25 cellular contexts compared by ENCODE assay signal in genomic region chr6:36629792-36630191, GRCh38. TPM values are rescaled to one million over a fixed set of nuclear protein-coding genes. Genes with fewer than 3 reads are reported as not detected.
DNase-seq lines count a peak whose midpoint lies in the region; ATAC-seq and TF ChIP-seq lines count a peak whose summit lies in the region.
"Had no signal": no experiment of that assay in that cellular context is flagged by ENCODE, and none has a peak within 500 bp of the region (broad histone marks: within the 10 kb centered on the region; RNA-seq: fewer than 3 reads in every experiment).

No MANE protein-coding gene starts in this region.

- no peak overlapping the region for H3K27ac Mint-ChIP-seq in Calu3 (ENCODE audit: unreplicated experiment)
- H3K27ac Mint-ChIP-seq: activated CD4-positive, alpha-beta T cell treated with anti-CD3 and anti-CD28 coated beads, Interleukin-2, amount 10 ng/mL, durations not matched to agents 24 days and 14 days; activated naive CD8-positive, alpha-beta T cell treated with anti-CD3 and anti-CD28 coated beads for 36 hours had no signal

- BruUV-seq in Calu3 (replicated peaks; lab: Mats Ljungman, UMichigan), result no TSS peak

- TF ChIP-seq POLR2A in sigmoid colon (IDR thresholded peaks at IDR 0.05), result no peak

- TF ChIP-seq EP300 in sigmoid colon (IDR thresholded peaks at IDR 0.05), result no peak

- H3K4me1 ChIP-seq in BLaER1 treated with 17β-estradiol and CSF1 and Interleukin-3, amounts not matched to agents 10 nM and 100 nM, result peaks cover 86 to 99% (median 92%) of the 10 kb centered on the region in 10 experiments
- H3K4me1 ChIP-seq in ascending aorta, result peaks cover 20 to 37% of the 10 kb centered on the region in 2 donors
- H3K4me1 ChIP-seq in lower lobe of right lung, result peaks cover 47% of the 10 kb centered on the region
- peaks cover 8 to 41% (median 24%) of the 10 kb centered on the region in 5 donors for H3K4me1 ChIP-seq in subcutaneous abdominal adipose tissue (ENCODE audit: control insufficient read depth in 5 of 5, insufficient read depth in 5 of 5, low read length in 5 of 5)
- H3K4me1 ChIP-seq in sigmoid colon, result peaks cover 0 to 33% (median 23%) of the 10 kb centered on the region in 4 donors

- no peaks in the 10 kb centered on the region for H3K9me3 ChIP-seq in BLaER1 treated with 17β-estradiol and CSF1 and Interleukin-3, amounts not matched to agents 10 nM and 100 nM (replicated peaks in 1 of 11)
- H3K9me3 ChIP-seq in ascending aorta (no peaks in the 10 kb centered on the region), lower lobe of right lung (no peaks in the 10 kb centered on the region), subcutaneous abdominal adipose tissue (ENCODE audit: control insufficient read depth in 5 of 5, low read length in 5 of 5) (no peaks in the 10 kb centered on the region), sigmoid colon (no peaks in the 10 kb centered on the region)
- H3K9me3 ChIP-seq: colonic mucosa, mucosa of descending colon, SJCRH30 had no signal

- H3K9ac ChIP-seq in BLaER1 treated with 17β-estradiol and CSF1 and Interleukin-3, amounts not matched to agents 10 nM and 100 nM, result peak overlapping the region in 6 of 11 experiments; percentile 27 to 79 (median 58); a peak in 4 of 22 replicates
- H3K9ac ChIP-seq in subcutaneous abdominal adipose tissue (ENCODE audit: low read length in 5 of 5), result no peak overlapping the region

- CTCF ChIA-PET in Calu3 (lab: Charles Lee), result interaction anchor here (0.6 to 1.4 kb wide), 2 partner anchors 16 to 49 kb away, joined by 3 to 4 read pairs; partner anchors contain the start of gene CDKN1A

- no peak for TF ChIP-seq CTCF in ascending aorta (IDR thresholded peaks at IDR 0.05)
- TF ChIP-seq CTCF in lower lobe of right lung (IDR thresholded peaks at IDR 0.05), result no peak
- no peak for TF ChIP-seq CTCF in Calu3 (IDR thresholded peaks at IDR 0.05; ENCODE audit: unreplicated experiment)
- no peak for TF ChIP-seq CTCF in sigmoid colon (IDR thresholded peaks at IDR 0.05)

- H3K4me3 ChIP-seq in BLaER1 treated with 17β-estradiol and CSF1 and Interleukin-3, amounts not matched to agents 10 nM and 100 nM, result no peak overlapping the region
- H3K4me3 ChIP-seq in ascending aorta, result no peak overlapping the region
- H3K4me3 ChIP-seq in lower lobe of right lung, result no peak overlapping the region
- no peak overlapping the region for H3K4me3 ChIP-seq in subcutaneous abdominal adipose tissue (ENCODE audit: low read depth in 1 of 5, low read length in 5 of 5)
- no peak overlapping the region for H3K4me3 ChIP-seq in sigmoid colon
- H3K4me3 ChIP-seq: colonic mucosa, mucosa of descending colon, SJCRH30 had no signal

- no peaks in the 10 kb centered on the region for H3K36me3 ChIP-seq in BLaER1 treated with 17β-estradiol and CSF1 and Interleukin-3, amounts not matched to agents 10 nM and 100 nM
- H3K36me3 ChIP-seq in ascending aorta (no peaks in the 10 kb centered on the region), lower lobe of right lung (no peaks in the 10 kb centered on the region), subcutaneous abdominal adipose tissue (ENCODE audit: control insufficient read depth in 5 of 5, insufficient read depth in 5 of 5, low read length in 5 of 5) (no peaks in the 10 kb centered on the region), sigmoid colon (no peaks in the 10 kb centered on the region)
- H3K36me3 ChIP-seq: colonic mucosa, SJCRH30 had no signal

- 92 to 93% methylated on average over 11 of the region's 11 CpGs for WGBS in sigmoid colon, 2 donors

- no peaks in the 10 kb centered on the region for H4K20me1 ChIP-seq in BLaER1 treated with 17β-estradiol and CSF1 and Interleukin-3, amounts not matched to agents 10 nM and 100 nM

- no peaks in the 10 kb centered on the region for H3K27me3 ChIP-seq in BLaER1 treated with 17β-estradiol and CSF1 and Interleukin-3, amounts not matched to agents 10 nM and 100 nM
- H3K27me3 ChIP-seq in ascending aorta, result no peaks in the 10 kb centered on the region
- no peaks in the 10 kb centered on the region for H3K27me3 ChIP-seq in lower lobe of right lung (ENCODE audit: low read depth)
- no peaks in the 10 kb centered on the region for H3K27me3 ChIP-seq in subcutaneous abdominal adipose tissue (ENCODE audit: control insufficient read depth in 5 of 5, insufficient read depth in 4 of 5, low read length in 5 of 5)
- no peaks in the 10 kb centered on the region for H3K27me3 ChIP-seq in sigmoid colon
- H3K27me3 ChIP-seq: colonic mucosa, SJCRH30 had no signal

- DNase-seq in ascending aorta (ENCODE audit: low spot score in 2 of 2) (no peak), lower lobe of right lung (no peak), NCI-H446 treated with DMSO at 0.1 percent for 48 hours (lab: John Stamatoyannopoulos, UW) (no peak), Calu3 (no peak), sigmoid colon (no peak), putamen (ENCODE audit: low spot score) (no peak)
- DNase-seq: activated CD4-positive, alpha-beta T cell treated with anti-CD3 and anti-CD28 coated beads, Interleukin-2, amount 10 ng/mL, durations not matched to agents 24 days and 14 days; activated gamma-delta T cell; activated naive CD8-positive, alpha-beta T cell treated with anti-CD3 and anti-CD28 coated beads for 36 hours; colonic mucosa; DMS153; erythroblast; foreskin fibroblast; kidney glomerular epithelial cell; NCI-H1048; NCI-H1694; NCI-H82; SJCRH30; small intestine; stimulated activated CD4-positive, alpha-beta T cell treated with anti-CD3 and anti-CD28 coated beads, Interleukin-2, amount 100 ng/mL, for 24 hours; T-helper 9 cell had no signal

- peaks cover 4% of the 10 kb centered on the region for H3K36me3 Mint-ChIP-seq in Calu3 (ENCODE audit: insufficient read depth, unreplicated experiment)
- H3K36me3 Mint-ChIP-seq: activated naive CD8-positive, alpha-beta T cell treated with anti-CD3 and anti-CD28 coated beads for 36 hours had no signal

- no peaks in the 10 kb centered on the region for H3K9me3 Mint-ChIP-seq in Calu3 (ENCODE audit: low read depth, unreplicated experiment)
- H3K9me3 Mint-ChIP-seq: activated CD4-positive, alpha-beta T cell treated with anti-CD3 and anti-CD28 coated beads, Interleukin-2, amount 10 ng/mL, durations not matched to agents 24 days and 14 days; activated naive CD8-positive, alpha-beta T cell treated with anti-CD3 and anti-CD28 coated beads for 36 hours; nephron had no signal

- H3K4me2 ChIP-seq in BLaER1 treated with 17β-estradiol and CSF1 and Interleukin-3, amounts not matched to agents 10 nM and 100 nM, result peak overlapping the region in 10 of 11 experiments; percentile 42 to 93 (median 76); a peak in 19 of 22 replicates

- no peaks in the 10 kb centered on the region for H3K27me3 Mint-ChIP-seq in Calu3 (ENCODE audit: unreplicated experiment)
- H3K27me3 Mint-ChIP-seq: activated CD4-positive, alpha-beta T cell treated with anti-CD3 and anti-CD28 coated beads, Interleukin-2, amount 10 ng/mL, durations not matched to agents 24 days and 14 days; activated naive CD8-positive, alpha-beta T cell treated with anti-CD3 and anti-CD28 coated beads for 36 hours had no signal

- H3K4me3 Mint-ChIP-seq in Calu3 (ENCODE audit: low read depth, unreplicated experiment), result no peak overlapping the region
- H3K4me3 Mint-ChIP-seq: activated CD4-positive, alpha-beta T cell treated with anti-CD3 and anti-CD28 coated beads, Interleukin-2, amount 10 ng/mL, durations not matched to agents 24 days and 14 days; activated naive CD8-positive, alpha-beta T cell treated with anti-CD3 and anti-CD28 coated beads for 36 hours had no signal

- intact Hi-C loops in ascending aorta (cut with DNase I) (loop anchor here (1.0 to 10.0 kb wide), 4 partner anchors 14 to 355 kb away; partner anchors contain the start of genes CDKN1A and MTCH1), lower lobe of right lung (cut with DNase I) (loop anchor here (10.0 kb wide), 2 partner anchors 45 to 125 kb away; partner anchors contain the start of gene CDKN1A), Calu3 (cut with micrococcal nuclease; ENCODE audit: unreplicated experiment) (no loop called here), sigmoid colon (cut with DNase I) (loop anchor here (2.0 to 10.0 kb wide), 3 partner anchors 27 to 225 kb away; no protein-coding TSS in a partner anchor)

- peaks cover 22% of the 10 kb centered on the region for H3K4me1 Mint-ChIP-seq in Calu3 (ENCODE audit: low read depth, unreplicated experiment)

- peak overlapping the region in 10 of 11 experiments; percentile 57 to 91 (median 76); a peak in 18 of 22 replicates for H3K27ac ChIP-seq in BLaER1 treated with 17β-estradiol and CSF1 and Interleukin-3, amounts not matched to agents 10 nM and 100 nM
- H3K27ac ChIP-seq in ascending aorta (peak overlapping the region; percentile 85 to 90), lower lobe of right lung (peak overlapping the region; percentile 43), subcutaneous abdominal adipose tissue (ENCODE audit: low read depth, low read length) (peak overlapping the region; percentile 52), sigmoid colon (peak overlapping the region in 2 of 4 donors; percentile 72 to 79)
- H3K27ac ChIP-seq: SJCRH30 had no signal

- ATAC-seq in lower lobe of right lung, result no peak
- ATAC-seq: mucosa of descending colon had no signal

RNA-seq across cellular contexts. Expression of gene SRSF3, which starts 35.6 kb away (rescaled TPM):
- total RNA-seq in ascending aorta, result 94.7 TPM
- 180 TPM for total RNA-seq in lower lobe of right lung
- 347 and 370 TPM in 2 replicates for total RNA-seq in Calu3 (2022)
- 100 to 1,000 TPM; 101 to 168 (median 122) TPM for total RNA-seq in sigmoid colon
- polyA plus RNA-seq in sigmoid colon, result 100 to 1,000 TPM; 144 to 292 (median 165) TPM

RNA-seq across cellular contexts. Expression of gene CDKN1A, which starts 48.7 kb away (rescaled TPM):
- total RNA-seq in ascending aorta (353 TPM), lower lobe of right lung (71.0 TPM), Calu3 (2022) (26.5 and 33.7 TPM in 2 replicates), sigmoid colon (100 to 1,000 TPM in 1 of 4 donors, 10 to 100 TPM in 3; 35.7 to 390 (median 49.7) TPM)
- polyA plus RNA-seq in sigmoid colon, result 100 to 1,000 TPM; 255 to 429 (median 404) TPM

Comparison
In these comparisons a context has a peak if more than half of its experiments do, and no peak if none do; other contexts are left out.
1. H3K9ac ChIP-seq: peak in BLaER1 treated with 17β-estradiol and CSF1 and Interleukin-3, amounts not matched to agents 10 nM and 100 nM (6 of 11); none in subcutaneous abdominal adipose tissue (0 of 5).